ENCODE assay signal across 32 cellular contexts in genomic region chr10:120789292-120789691, GRCh38.
"Had no signal": no experiment of that assay in that cellular context is flagged by ENCODE, and none has a peak within 500 bp of the region (broad histone marks: within the 10 kb centered on the region; RNA-seq: fewer than 3 reads in every experiment).

No MANE protein-coding gene starts in this region.

- H3K27ac Mint-ChIP-seq: activated naive CD8-positive, alpha-beta T cell; effector memory CD8-positive, alpha-beta T cell; immature natural killer cell; mesothelial cell of epicardium; naive B cell; stimulated activated naive B cell treated with anti-CD40 and anti-IgM and Interleukin-4, amounts not matched to agents 10 μg/mL and 1 μg/mL and 100 μg/mL, for 72 hours; T-helper 1 cell treated with Interleukin-12 subunit alpha and Interleukin-12 subunit beta and Interleukin-4 antibody, amounts not matched to agents 30 μg/mL and 1 μg/mL, for 36 hours had no signal

- H3K9ac ChIP-seq: parathyroid adenoma had no signal

- H3K36me3 ChIP-seq: adrenal gland, cardiac muscle cell, gastroesophageal sphincter, right lobe of liver, stomach, suprapubic skin, transverse colon, WERI-Rb-1 had no signal

- H3K9me3 ChIP-seq: adrenal gland, body of pancreas, gastroesophageal sphincter, right lobe of liver, stomach, suprapubic skin, transverse colon had no signal

- H3K9me3 Mint-ChIP-seq: effector memory CD8-positive, alpha-beta T cell; immature natural killer cell; naive B cell; T-helper 1 cell treated with Interleukin-12 subunit alpha and Interleukin-12 subunit beta and Interleukin-4 antibody, amounts not matched to agents 30 μg/mL and 1 μg/mL, for 36 hours had no signal

- H3K27ac ChIP-seq: adrenal gland, body of pancreas, cardiac muscle cell, coronary artery, gastroesophageal sphincter, parathyroid adenoma, right lobe of liver, stomach, suprapubic skin, transverse colon, WERI-Rb-1 had no signal

- H3K4me1 ChIP-seq: adrenal gland, body of pancreas, gastroesophageal sphincter, parathyroid adenoma, right lobe of liver, transverse colon had no signal

- H3K4me3 Mint-ChIP-seq: activated naive CD8-positive, alpha-beta T cell; effector memory CD8-positive, alpha-beta T cell; immature natural killer cell; mesothelial cell of epicardium; naive B cell; stimulated activated naive B cell treated with anti-CD40 and anti-IgM and Interleukin-4, amounts not matched to agents 10 μg/mL and 1 μg/mL and 100 μg/mL, for 72 hours; T-helper 1 cell treated with Interleukin-12 subunit alpha and Interleukin-12 subunit beta and Interleukin-4 antibody, amounts not matched to agents 30 μg/mL and 1 μg/mL, for 36 hours had no signal

- H3K4me3 ChIP-seq: adrenal gland, body of pancreas, cardiac muscle cell, coronary artery, gastroesophageal sphincter, right lobe of liver, skin epidermis, stomach, suprapubic skin, transverse colon had no signal

- H3K27me3 ChIP-seq: adrenal gland, body of pancreas, cardiac muscle cell, gastroesophageal sphincter, right lobe of liver, stomach, suprapubic skin, transverse colon had no signal

- ATAC-seq: activated CD4-positive, CD25-positive, alpha-beta regulatory T cell treated with anti-CD3 and anti-CD28 coated beads, Interleukin-2, amount 50 U/mL, for 24 hours; body of pancreas; effector memory CD8-positive, alpha-beta T cell; gastroesophageal sphincter; right lobe of liver had no signal

- H3K4me1 Mint-ChIP-seq: immature natural killer cell, mesothelial cell of epicardium had no signal

- DNase-seq: activated CD4-positive, alpha-beta T cell treated with anti-CD3 and anti-CD28 coated beads for 48 hours; activated CD4-positive, alpha-beta T cell treated with anti-CD3 and anti-CD28 coated beads, Interleukin-2, amount 50 U/mL, for 48 hours; activated CD8-positive, alpha-beta memory T cell treated with anti-CD3 and anti-CD28 coated beads for 24 hours; activated effector memory CD4-positive, alpha-beta T cell treated with Interleukin-2 at 50 U/mL for 16 hours; activated naive CD4-positive, alpha-beta T cell treated with Interleukin-2 at 50 U/mL for 16 hours; adrenal gland; aorta; body of pancreas; cerebellar nuclear complex; effector memory CD8-positive, alpha-beta T cell; erythroblast; head of caudate nucleus; immature natural killer cell; naive B cell; occipital lobe; right lobe of liver; stimulated activated CD4-positive, alpha-beta T cell treated with anti-CD3 and anti-CD28 coated beads, Interleukin-12 subunit alpha, Interleukin-12 subunit beta, amount 100 ng/mL, for 4 hours; stimulated activated naive B cell treated with anti-CD40 and anti-IgM and Interleukin-4, amounts not matched to agents 10 μg/mL and 1 μg/mL and 100 μg/mL, for 72 hours; stomach; T-helper 9 cell; transverse colon had no signal

- H3K36me3 Mint-ChIP-seq: activated naive CD8-positive, alpha-beta T cell; immature natural killer cell; mesothelial cell of epicardium; naive B cell; stimulated activated naive B cell treated with anti-CD40 and anti-IgM and Interleukin-4, amounts not matched to agents 10 μg/mL and 1 μg/mL and 100 μg/mL, for 72 hours had no signal
